Comparison of ENCODE assay signal across 22 cellular contexts in the genomic region with DNA sequence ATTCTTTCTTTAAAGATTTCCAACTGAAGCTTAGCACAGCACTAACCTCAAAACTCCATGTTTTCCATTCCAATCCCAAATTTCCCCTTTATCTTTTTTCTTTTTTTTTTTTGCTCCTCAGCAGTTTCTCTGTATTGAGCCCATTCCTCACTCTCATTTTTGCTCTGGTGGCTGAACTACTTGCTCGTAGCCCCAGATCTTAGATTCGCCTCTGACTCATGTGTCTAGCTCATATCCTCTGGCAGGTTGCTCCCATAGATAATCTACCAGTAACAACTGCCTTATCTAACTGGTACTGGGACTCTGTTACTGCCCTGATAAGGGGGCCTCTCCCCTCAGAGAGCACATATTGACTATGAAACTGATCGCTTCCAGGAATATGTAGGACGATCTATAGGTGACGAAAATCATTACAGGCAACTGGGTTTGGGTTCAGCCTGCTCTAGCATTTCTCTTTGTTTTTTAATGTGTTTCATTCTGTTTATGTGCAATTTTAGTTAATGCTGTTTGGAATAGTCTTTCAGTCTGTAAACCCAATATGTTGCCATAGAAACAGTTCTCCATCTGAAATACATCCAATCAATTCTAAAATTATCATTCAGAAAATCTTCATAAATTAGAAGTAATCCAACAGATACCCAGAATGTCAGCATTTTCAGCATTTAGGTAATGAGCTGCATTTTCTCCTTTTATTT. TPM values are rescaled to one million over a fixed set of nuclear protein-coding genes. Genes with fewer than 3 reads are reported as not detected.
"Had no signal": no experiment of that assay in that cellular context is flagged by ENCODE, and none has a peak within 500 bp of the region (broad histone marks: within the 10 kb centered on the region; RNA-seq: fewer than 3 reads in every experiment).

No MANE protein-coding gene starts in this region.

- H3K4me3 ChIP-seq: cardiac muscle cell, esophagus squamous epithelium, heart right ventricle, left lung, prostate gland, skin epidermis, stomach had no signal

- H3K27me3 ChIP-seq: cardiac muscle cell, esophagus squamous epithelium, heart right ventricle, left lung, stomach had no signal

- H3K27ac Mint-ChIP-seq: activated CD4-positive, alpha-beta memory T cell treated with anti-CD3 and anti-CD28 coated beads for 36 hours; activated CD8-positive, alpha-beta memory T cell treated with anti-CD3 and anti-CD28 coated beads, Interleukin-2, amount 10 ng/mL, durations not matched to agents 7 days and 5 days; activated naive CD8-positive, alpha-beta T cell; dendritic cell treated with granulocyte-macrophage colony-stimulating factor and Interleukin-4, amounts not matched to agents 40 ng/mL and 50 ng/mL, for 4 days; T-helper 1 cell treated with Interleukin-12 subunit alpha and Interleukin-12 subunit beta and Interleukin-4 antibody, amounts not matched to agents 30 μg/mL and 1 μg/mL, for 36 hours; type B pancreatic cell had no signal

- H3K4me1 Mint-ChIP-seq: activated CD8-positive, alpha-beta memory T cell treated with anti-CD3 and anti-CD28 coated beads, Interleukin-2, amount 10 ng/mL, durations not matched to agents 7 days and 5 days; neural crest cell had no signal

- ATAC-seq: activated CD8-positive, alpha-beta memory T cell treated with anti-CD3 and anti-CD28 coated beads, Interleukin-2, amount 10 ng/mL, durations not matched to agents 7 days and 5 days; heart right ventricle; left lung had no signal

- H3K36me3 ChIP-seq: cardiac muscle cell, esophagus squamous epithelium, heart right ventricle, left lung, prostate gland, stomach had no signal

- DNase-seq: activated CD4-positive, alpha-beta memory T cell treated with anti-CD3 and anti-CD28 coated beads for 36 hours; activated CD4-positive, alpha-beta T cell treated with anti-CD3 and anti-CD28 coated beads for 4 hours; activated CD8-positive, alpha-beta memory T cell treated with anti-CD3 and anti-CD28 coated beads, Interleukin-2, amount 10 ng/mL, durations not matched to agents 7 days and 5 days; effector memory CD4-positive, alpha-beta T cell; esophagus squamous epithelium; heart right ventricle; left lung; right cardiac atrium; stimulated activated CD4-positive, alpha-beta T cell treated with anti-CD3 and anti-CD28 coated beads, Interleukin-4, amount 100 ng/mL, for 1 hour; stomach had no signal

- H3K27me3 Mint-ChIP-seq: dendritic cell treated with granulocyte-macrophage colony-stimulating factor and Interleukin-4, amounts not matched to agents 40 ng/mL and 50 ng/mL, for 4 days had no signal

- H3K9me3 Mint-ChIP-seq: T-helper 1 cell treated with Interleukin-12 subunit alpha and Interleukin-12 subunit beta and Interleukin-4 antibody, amounts not matched to agents 30 μg/mL and 1 μg/mL, for 36 hours had no signal

- FAIRE-seq: endothelial cell of umbilical vein, keratinocyte had no signal

- H3K36me3 Mint-ChIP-seq: activated CD4-positive, alpha-beta memory T cell treated with anti-CD3 and anti-CD28 coated beads for 36 hours; activated CD8-positive, alpha-beta memory T cell treated with anti-CD3 and anti-CD28 coated beads, Interleukin-2, amount 10 ng/mL, durations not matched to agents 7 days and 5 days; activated naive CD8-positive, alpha-beta T cell; type B pancreatic cell had no signal

- H3K4me3 Mint-ChIP-seq: activated CD4-positive, alpha-beta memory T cell treated with anti-CD3 and anti-CD28 coated beads for 36 hours; activated CD8-positive, alpha-beta memory T cell treated with anti-CD3 and anti-CD28 coated beads, Interleukin-2, amount 10 ng/mL, durations not matched to agents 7 days and 5 days; activated naive CD8-positive, alpha-beta T cell; dendritic cell treated with granulocyte-macrophage colony-stimulating factor and Interleukin-4, amounts not matched to agents 40 ng/mL and 50 ng/mL, for 4 days; neural crest cell; T-helper 1 cell treated with Interleukin-12 subunit alpha and Interleukin-12 subunit beta and Interleukin-4 antibody, amounts not matched to agents 30 μg/mL and 1 μg/mL, for 36 hours; type B pancreatic cell had no signal

RNA-seq across cellular contexts. Expression of gene COL9A1, which starts 34.6 kb away (rescaled TPM):
- total RNA-seq: activated CD4-positive, alpha-beta memory T cell treated with anti-CD3 and anti-CD28 coated beads for 36 hours; activated CD8-positive, alpha-beta memory T cell treated with anti-CD3 and anti-CD28 coated beads, Interleukin-2, amount 10 ng/mL, durations not matched to agents 7 days and 5 days; endothelial cell of umbilical vein; left lung; lung microvascular endothelial cell; osteoblast had no signal
